8 cellular contexts compared by ENCODE assay signal in genomic region chr12:56333679-56334489, GRCh38. TPM values are rescaled to one million over a fixed set of nuclear protein-coding genes. Genes with fewer than 3 reads are reported as not detected.
DNase-seq lines count a peak whose midpoint lies in the region; ATAC-seq and TF ChIP-seq lines count a peak whose summit lies in the region.

TSS of gene PAN2 (minus strand) at chr12:56334000. CDS start at chr12:56333094, 906 bp downstream.

- CTCF ChIA-PET in Calu3 (lab: Charles Lee): interaction anchor here (1.1 to 3.1 kb wide), 4 partner anchors 18 to 130 kb away, joined by 3 to 15 read pairs (median 4); partner anchors contain the start of genes CNPY2, STAT2 and TIMELESS
- CTCF ChIA-PET in activated CD8-positive, alpha-beta memory T cell treated with anti-CD3 and anti-CD28 coated beads, Interleukin-2, amount 10 ng/mL, durations not matched to agents 7 days and 5 days (lab: Charles Lee): interaction anchor here (0.6 to 2.8 kb wide), 10 partner anchors 10 to 303 kb away, joined by 3 to 9 read pairs (median 4); partner anchors contain the start of genes CNPY2, CS, RNF41 and RPL41

- H3K27ac ChIP-seq in HUES48 (ENCODE audit: low read depth, low read length) (peak within 1 kb of the TSS; percentile 93), endodermal cell (ENCODE audit: low read depth, low read length) (peak within 1 kb of the TSS; percentile 86)

- no TSS peak for BruUV-seq in Calu3 (replicated peaks; lab: Mats Ljungman, UMichigan)

- H3K36me3 Mint-ChIP-seq in Calu3 (ENCODE audit: insufficient read depth, unreplicated experiment) (peaks cover 26% of the 10 kb centered on the region), endodermal cell (ENCODE audit: low read depth) (peaks cover 3% of the 10 kb centered on the region)
- peaks cover 2% of the 10 kb centered on the region for H3K36me3 Mint-ChIP-seq in activated CD8-positive, alpha-beta memory T cell treated with anti-CD3 and anti-CD28 coated beads, Interleukin-2, amount 10 ng/mL, durations not matched to agents 7 days and 5 days

- peak; percentile 58 for TF ChIP-seq CTCF in Calu3 (IDR thresholded peaks at IDR 0.05; ENCODE audit: unreplicated experiment)
- peak; percentile 90 for TF ChIP-seq CTCF in endodermal cell (conservative IDR thresholded peaks at IDR 0.05)

- DNase-seq in Calu3 (peak; percentile 96), NT2/D1 (ENCODE audit: low read depth, low spot score) (peak; percentile 96), endodermal cell (peak; percentile 99), mesenteric fat pad (ENCODE audit: low spot score) (peak; percentile 97)
- DNase-seq in activated CD8-positive, alpha-beta memory T cell treated with anti-CD3 and anti-CD28 coated beads, Interleukin-2, amount 10 ng/mL, durations not matched to agents 7 days and 5 days: peak; percentile 97
- DNase-seq in stimulated activated CD8-positive, alpha-beta memory T cell treated with anti-CD3 and anti-CD28 coated beads, Interleukin-15, amount 100 ng/mL, for 24 hours (ENCODE audit: low read depth): peak; percentile 69

- H3K4me3 Mint-ChIP-seq in Calu3 (ENCODE audit: low read depth, unreplicated experiment) (peak within 1 kb of the TSS; percentile 79), endodermal cell (peak within 1 kb of the TSS; percentile 82)
- peak within 1 kb of the TSS; percentile 89 for H3K4me3 Mint-ChIP-seq in activated CD8-positive, alpha-beta memory T cell treated with anti-CD3 and anti-CD28 coated beads, Interleukin-2, amount 10 ng/mL, durations not matched to agents 7 days and 5 days

- intact Hi-C loops in Calu3 (cut with micrococcal nuclease; ENCODE audit: unreplicated experiment): loop anchor here (1.0 kb wide), 2 partner anchors 18 to 34 kb away; partner anchors contain the start of gene CS

- H3K4me3 ChIP-seq in HUES48 (ENCODE audit: low read depth, low read length) (peak within 1 kb of the TSS; percentile 94), NT2/D1 (ENCODE audit: insufficient read length, low read depth) (peak within 1 kb of the TSS; percentile 73), endodermal cell (ENCODE audit: low read length) (peak within 1 kb of the TSS; percentile 91)

- peaks cover 24% of the 10 kb centered on the region for H3K4me1 ChIP-seq in HUES48 (ENCODE audit: control insufficient read depth, insufficient read depth, low read length)
- H3K4me1 ChIP-seq in NT2/D1 (ENCODE audit: insufficient read depth, insufficient read length): peaks cover 10% of the 10 kb centered on the region
- H3K4me1 ChIP-seq in endodermal cell (ENCODE audit: control insufficient read depth, insufficient read depth, low read length): no peaks in the 10 kb centered on the region

- no peaks in the 10 kb centered on the region for H3K27me3 Mint-ChIP-seq in Calu3 (ENCODE audit: unreplicated experiment)
- no peaks in the 10 kb centered on the region for H3K27me3 Mint-ChIP-seq in activated CD8-positive, alpha-beta memory T cell treated with anti-CD3 and anti-CD28 coated beads, Interleukin-2, amount 10 ng/mL, durations not matched to agents 7 days and 5 days
- no peaks in the 10 kb centered on the region for H3K27me3 Mint-ChIP-seq in endodermal cell (ENCODE audit: insufficient read depth)

- 0 to 2% methylated on average over 17 to 45 of the region's 45 CpGs for WGBS in endodermal cell (ENCODE audit: insufficient coverage in 1 of 2, insufficient read length in 1 of 2), 2 experiments

- H3K27ac Mint-ChIP-seq in Calu3 (ENCODE audit: unreplicated experiment) (peak within 1 kb of the TSS; percentile 99), endodermal cell (peak within 1 kb of the TSS; percentile 99)
- H3K27ac Mint-ChIP-seq in activated CD8-positive, alpha-beta memory T cell treated with anti-CD3 and anti-CD28 coated beads, Interleukin-2, amount 10 ng/mL, durations not matched to agents 7 days and 5 days: peak within 1 kb of the TSS; percentile 96

- H3K36me3 ChIP-seq in HUES48 (ENCODE audit: control insufficient read depth, insufficient read depth, low read length) (no peaks in the 10 kb centered on the region), NT2/D1 (ENCODE audit: insufficient read depth, insufficient read length, low read length) (no peaks in the 10 kb centered on the region), endodermal cell (ENCODE audit: control insufficient read depth, insufficient read depth, low read length) (no peaks in the 10 kb centered on the region)

- H3K9ac ChIP-seq in HUES48 (ENCODE audit: low read depth, low read length) (peak within 1 kb of the TSS; percentile 82), NT2/D1 (ENCODE audit: insufficient read length, low read depth) (peak within 1 kb of the TSS; percentile 85), endodermal cell (ENCODE audit: extremely low read depth, low read length, poor library complexity, severe bottlenecking) (peak within 1 kb of the TSS; percentile 81)

- no peaks in the 10 kb centered on the region for H3K9me3 Mint-ChIP-seq in Calu3 (ENCODE audit: low read depth, unreplicated experiment)
- H3K9me3 Mint-ChIP-seq in activated CD8-positive, alpha-beta memory T cell treated with anti-CD3 and anti-CD28 coated beads, Interleukin-2, amount 10 ng/mL, durations not matched to agents 7 days and 5 days (ENCODE audit: low read depth): no peaks in the 10 kb centered on the region
- H3K9me3 Mint-ChIP-seq in endodermal cell: no peaks in the 10 kb centered on the region

- H3K9me3 ChIP-seq in HUES48 (ENCODE audit: control insufficient read depth, insufficient read depth, low read length): no peaks in the 10 kb centered on the region
- no peaks in the 10 kb centered on the region for H3K9me3 ChIP-seq in NT2/D1 (ENCODE audit: insufficient read depth, low read length)
- no peaks in the 10 kb centered on the region for H3K9me3 ChIP-seq in endodermal cell (ENCODE audit: control insufficient read depth, low read length)

- peaks cover 27% of the 10 kb centered on the region for H3K4me1 Mint-ChIP-seq in Calu3 (ENCODE audit: low read depth, unreplicated experiment)
- H3K4me1 Mint-ChIP-seq in activated CD8-positive, alpha-beta memory T cell treated with anti-CD3 and anti-CD28 coated beads, Interleukin-2, amount 10 ng/mL, durations not matched to agents 7 days and 5 days: peaks cover 43% of the 10 kb centered on the region
- peaks cover 12% of the 10 kb centered on the region for H3K4me1 Mint-ChIP-seq in endodermal cell

- ATAC-seq in GM21390 (IDR thresholded peaks at IDR 0.05; ENCODE audit: unreplicated experiment): peak; percentile 90
- ATAC-seq in activated CD8-positive, alpha-beta memory T cell treated with anti-CD3 and anti-CD28 coated beads, Interleukin-2, amount 10 ng/mL, durations not matched to agents 7 days and 5 days: peak; percentile 96

- no peaks in the 10 kb centered on the region for H3K27me3 ChIP-seq in HUES48 (ENCODE audit: control insufficient read depth, insufficient read depth, low read length)
- no peaks in the 10 kb centered on the region for H3K27me3 ChIP-seq in NT2/D1 (ENCODE audit: insufficient read depth, insufficient read length)
- H3K27me3 ChIP-seq in endodermal cell (ENCODE audit: control insufficient read depth, insufficient read depth, low read length, poor library complexity, severe bottlenecking): no peaks in the 10 kb centered on the region

RNA-seq across cellular contexts. Expression of gene PAN2, which starts in this region (rescaled TPM):
- 53.5 and 72.5 TPM in 2 replicates for total RNA-seq in Calu3 (2022)
- 10 to 100 TPM; 48.7 to 72.5 TPM for total RNA-seq in activated CD8-positive, alpha-beta memory T cell treated with anti-CD3 and anti-CD28 coated beads, Interleukin-2, amount 10 ng/mL, durations not matched to agents 7 days and 5 days
- 10 to 100 TPM; 66.5 to 90.3 TPM for total RNA-seq in endodermal cell
- 69.2 TPM for polyA plus RNA-seq in endodermal cell (2013, experiment 1 of 2)
- polyA plus RNA-seq in endodermal cell (2013, experiment 2 of 2): 67.1 TPM
- 38.7 TPM for total RNA-seq in mesenteric fat pad

Comparison
In these comparisons a context has a peak if more than half of its experiments do, and no peak if none do; other contexts are left out.
1. Peak in every context shown above with its lines: DNase-seq, ATAC-seq, H3K4me3 ChIP-seq and H3K27ac ChIP-seq.